20 cellular contexts compared by ENCODE assay signal in the genomic region with DNA sequence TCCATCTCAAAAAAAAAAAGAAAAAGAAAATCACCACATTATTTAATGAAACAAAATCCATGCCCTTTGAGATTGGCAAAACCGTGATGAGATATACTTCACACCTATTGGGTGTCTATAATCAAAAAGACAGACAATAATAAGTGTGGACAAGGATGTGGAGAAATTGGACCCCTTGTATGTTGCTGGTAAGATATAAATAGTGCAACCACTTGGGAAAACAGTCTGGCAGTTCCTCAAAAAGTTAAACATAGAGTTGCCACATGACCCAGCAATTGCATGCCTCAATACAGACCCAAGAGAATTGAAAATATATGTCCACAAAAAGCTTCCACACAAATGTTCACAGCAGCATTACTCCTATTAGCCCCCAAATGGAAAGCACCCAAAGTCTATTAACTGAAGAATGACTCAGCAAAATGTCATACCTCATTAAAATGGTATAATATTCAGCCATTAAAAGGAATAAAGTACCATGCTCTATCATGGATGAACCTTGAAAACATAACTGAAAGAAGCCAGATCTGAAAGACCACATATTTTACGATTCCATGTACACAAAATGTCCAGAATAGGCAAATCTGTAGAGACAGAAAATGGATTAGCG. TPM values are rescaled to one million over a fixed set of nuclear protein-coding genes. Genes with fewer than 3 reads are reported as not detected.
"Had no signal": no experiment of that assay in that cellular context is flagged by ENCODE, and none has a peak within 500 bp of the region (broad histone marks: within the 10 kb centered on the region; RNA-seq: fewer than 3 reads in every experiment).

No MANE protein-coding gene starts in this region.

- H3K9me3 ChIP-seq: esophagus squamous epithelium, pancreas, upper lobe of left lung had no signal

- DNase-seq: activated CD4-positive, alpha-beta T cell treated with anti-CD3 and anti-CD28 coated beads for 48 hours; activated CD8-positive, alpha-beta T cell treated with anti-CD3 and anti-CD28 coated beads for 36 hours; activated effector memory CD4-positive, alpha-beta T cell treated with Interleukin-2 at 50 U/mL for 16 hours; activated naive CD4-positive, alpha-beta T cell treated with anti-CD3 and anti-CD28 coated beads, Interleukin-2, amount 50 U/mL, for 16 hours; activated T-cell treated with anti-CD3 and anti-CD28 coated beads, Interleukin-2, amount 50 U/mL, for 4 hours; esophagus squamous epithelium; head of caudate nucleus; immature natural killer cell; mesenchymal stem cell; naive thymus-derived CD8-positive, alpha-beta T cell; pancreas; stimulated activated CD4-positive, alpha-beta T cell treated with anti-CD3 and anti-CD28 coated beads, Interleukin-15, amount 100 ng/mL, for 24 hours; stimulated activated CD4-positive, alpha-beta T cell treated with anti-CD3 and anti-CD28 coated beads, Interleukin-4, amount 100 ng/mL, for 24 hours; stimulated activated naive CD4-positive, alpha-beta T cell; T-helper 2 cell; upper lobe of left lung had no signal

- H3K4me1 Mint-ChIP-seq: immature natural killer cell had no signal

- FAIRE-seq: colon, pancreas, TTC549 had no signal

- H3K9me3 Mint-ChIP-seq: activated CD8-positive, alpha-beta T cell treated with anti-CD3 and anti-CD28 coated beads for 36 hours; activated T-cell treated with anti-CD3 and anti-CD28 coated beads, Interleukin-2, amount 50 U/mL, for 4 hours; immature natural killer cell; naive thymus-derived CD8-positive, alpha-beta T cell; WTC11 had no signal

- H3K4me3 ChIP-seq: esophagus squamous epithelium, pancreas, skin epidermis, upper lobe of left lung had no signal

- H3K27me3 ChIP-seq: esophagus squamous epithelium, pancreas, upper lobe of left lung had no signal

- H3K4me1 ChIP-seq: pancreas had no signal

- H3K36me3 Mint-ChIP-seq: immature natural killer cell; naive thymus-derived CD8-positive, alpha-beta T cell; WTC11 had no signal

- ATAC-seq: activated CD8-positive, alpha-beta T cell treated with anti-CD3 and anti-CD28 coated beads for 36 hours; activated T-cell treated with anti-CD3 and anti-CD28 coated beads, Interleukin-2, amount 50 U/mL, for 4 hours; naive thymus-derived CD8-positive, alpha-beta T cell; pancreas; WTC11 had no signal

- H3K27ac ChIP-seq: pancreas, skin epidermis, upper lobe of left lung had no signal

- H3K27ac Mint-ChIP-seq: activated CD8-positive, alpha-beta T cell treated with anti-CD3 and anti-CD28 coated beads for 36 hours; immature natural killer cell; naive thymus-derived CD8-positive, alpha-beta T cell; WTC11 had no signal

- H3K4me3 Mint-ChIP-seq: activated CD8-positive, alpha-beta T cell treated with anti-CD3 and anti-CD28 coated beads for 36 hours; activated T-cell treated with anti-CD3 and anti-CD28 coated beads, Interleukin-2, amount 50 U/mL, for 4 hours; immature natural killer cell; naive thymus-derived CD8-positive, alpha-beta T cell; WTC11 had no signal

- H3K36me3 ChIP-seq: esophagus squamous epithelium, pancreas, upper lobe of left lung had no signal

RNA-seq across cellular contexts. Expression of a gene that starts 24.3 kb away (rescaled TPM):
- total RNA-seq: activated CD8-positive, alpha-beta T cell treated with anti-CD3 and anti-CD28 coated beads for 36 hours; naive thymus-derived CD8-positive, alpha-beta T cell had no signal
- polyA plus RNA-seq: immature natural killer cell; naive thymus-derived CD8-positive, alpha-beta T cell had no signal

RNA-seq across cellular contexts. Expression of a gene that starts 33.4 kb away (rescaled TPM):
- polyA plus RNA-seq: naive thymus-derived CD8-positive, alpha-beta T cell had no signal
